Comparison of ENCODE assay signal across 8 cellular contexts in the genomic region with DNA sequence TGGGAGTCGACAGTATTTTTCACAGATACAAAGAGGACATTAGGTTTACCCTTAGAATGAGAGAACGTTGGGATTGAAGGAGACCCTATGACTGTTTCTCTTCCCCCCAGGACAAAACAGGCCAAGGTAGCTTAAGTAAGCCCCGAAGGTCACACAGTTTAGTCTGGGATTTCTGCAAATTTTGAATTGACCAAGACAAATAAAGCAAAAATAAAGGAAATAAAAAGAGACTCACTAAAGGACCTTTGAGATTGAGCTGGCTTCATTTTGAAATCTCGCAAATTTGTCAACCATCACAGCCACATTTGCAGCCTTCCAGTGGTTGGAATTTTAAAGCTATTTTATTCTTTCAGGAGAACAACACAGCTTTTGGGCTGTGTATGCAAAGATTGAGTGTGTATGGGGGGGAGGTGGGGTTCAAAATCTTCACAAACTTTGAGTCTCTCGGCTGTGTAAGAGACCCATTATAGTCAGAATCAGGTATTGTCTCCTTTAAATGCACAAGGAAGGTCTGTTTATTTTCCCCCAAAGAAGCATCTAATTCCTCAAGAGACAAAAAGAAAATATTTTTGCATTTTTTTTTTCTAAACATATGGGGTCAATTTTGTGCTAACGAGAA. TPM values are rescaled to one million over a fixed set of nuclear protein-coding genes. Genes with fewer than 3 reads are reported as not detected.
DNase-seq lines count a peak whose midpoint lies in the region; ATAC-seq and TF ChIP-seq lines count a peak whose summit lies in the region.

No MANE protein-coding gene starts in this region.

- no peak for TF ChIP-seq CTCF in ovary (IDR thresholded peaks at IDR 0.05)

- peaks cover 23% of the 10 kb centered on the region for H3K4me1 Mint-ChIP-seq in dendritic cell treated with granulocyte-macrophage colony-stimulating factor and Interleukin-4, amounts not matched to agents 40 ng/mL and 50 ng/mL, for 4 days (ENCODE audit: low read depth)

- H3K36me3 ChIP-seq in ovary: no peaks in the 10 kb centered on the region

- ATAC-seq in HG02970 (IDR thresholded peaks at IDR 0.05; ENCODE audit: low FRiP score, unreplicated experiment): no peak

- peak overlapping the region; percentile 93 for H3K27ac Mint-ChIP-seq in dendritic cell treated with granulocyte-macrophage colony-stimulating factor and Interleukin-4, amounts not matched to agents 40 ng/mL and 50 ng/mL, for 4 days

- no peaks in the 10 kb centered on the region for H3K27me3 Mint-ChIP-seq in dendritic cell treated with granulocyte-macrophage colony-stimulating factor and Interleukin-4, amounts not matched to agents 40 ng/mL and 50 ng/mL, for 4 days

- 26 to 40% (median 28%) methylated on average over 6 of the region's 6 CpGs for WGBS in ovary, 3 donors

- peaks cover 1% of the 10 kb centered on the region for H3K4me1 ChIP-seq in ovary (ENCODE audit: insufficient read depth)

- no peak overlapping the region for H3K4me3 Mint-ChIP-seq in dendritic cell treated with granulocyte-macrophage colony-stimulating factor and Interleukin-4, amounts not matched to agents 40 ng/mL and 50 ng/mL, for 4 days

- no peak for TF ChIP-seq POLR2A in ovary (IDR thresholded peaks at IDR 0.05)

- DNase-seq in G401 (ENCODE audit: low spot score) (peak; percentile 21), LHCN-M2 (ENCODE audit: low read depth) (peak; percentile 73), ovary (no peak), NCI-H1092 treated with DMSO at 0.1 percent for 48 hours (lab: John Stamatoyannopoulos, UW) (no peak), GM19240 (ENCODE audit: insufficient read length, low spot score) (no peak), amygdala (lab: John Stamatoyannopoulos, UW) (no peak)

- H3K27me3 ChIP-seq in ovary: no peaks in the 10 kb centered on the region

- H3K9me3 ChIP-seq in ovary: no peaks in the 10 kb centered on the region

- no peak for TF ChIP-seq EP300 in ovary (IDR thresholded peaks at IDR 0.05)

- H3K27ac ChIP-seq in ovary: peak overlapping the region; percentile 51 to 78

- H3K36me3 Mint-ChIP-seq in dendritic cell treated with granulocyte-macrophage colony-stimulating factor and Interleukin-4, amounts not matched to agents 40 ng/mL and 50 ng/mL, for 4 days (ENCODE audit: low read depth): peaks cover 42% of the 10 kb centered on the region

- in situ Hi-C loops in G401 (cut with HindIII; ENCODE audit: low sequenced_read_pairs): no loop called here

- intact Hi-C loops in dendritic cell treated with granulocyte-macrophage colony-stimulating factor and Interleukin-4, amounts not matched to agents 40 ng/mL and 50 ng/mL, for 4 days (cut with micrococcal nuclease): loop anchor here (2.0 to 5.0 kb wide), 3 partner anchors 20 to 113 kb away; no protein-coding TSS in a partner anchor
- intact Hi-C loops in ovary (cut with DNase I): loop anchor here in 2 of 4 donors (10.0 kb wide), 3 partner anchors 116 to 506 kb away; no protein-coding TSS in a partner anchor

- H3K4me3 ChIP-seq in ovary: no peak overlapping the region

- H3K9me3 Mint-ChIP-seq in dendritic cell treated with granulocyte-macrophage colony-stimulating factor and Interleukin-4, amounts not matched to agents 40 ng/mL and 50 ng/mL, for 4 days: no peaks in the 10 kb centered on the region

RNA-seq across cellular contexts. Expression of gene TMSB4X, which starts 4.2 kb away (rescaled TPM):
- total RNA-seq in G401 (2014; rRNA removed; shearing (Covaris generic)): 2,749 and 3,064 TPM in 2 replicates
- total RNA-seq in LHCN-M2 (2014; rRNA removed) (5,577 and 7,816 TPM in 2 replicates), ovary (1,000 to 10,000 TPM; 1,993 to 2,559 (median 2,105) TPM)
- polyA plus RNA-seq in LHCN-M2 (2012): 11,098 TPM
- 1,000 to 10,000 TPM; 3,725 to 5,006 TPM for polyA plus RNA-seq in ovary

Comparison
In these comparisons a context has a peak if more than half of its experiments do, and no peak if none do; other contexts are left out.
1. DNase-seq: peak in G401 (single experiment) and LHCN-M2 (single experiment); none in ovary (0 of 5), NCI-H1092 treated with DMSO at 0.1 percent for 48 hours (single experiment), GM19240 (single experiment) and amygdala (0 of 56).